ENCODE assay signal across 8 cellular contexts in the genomic region with DNA sequence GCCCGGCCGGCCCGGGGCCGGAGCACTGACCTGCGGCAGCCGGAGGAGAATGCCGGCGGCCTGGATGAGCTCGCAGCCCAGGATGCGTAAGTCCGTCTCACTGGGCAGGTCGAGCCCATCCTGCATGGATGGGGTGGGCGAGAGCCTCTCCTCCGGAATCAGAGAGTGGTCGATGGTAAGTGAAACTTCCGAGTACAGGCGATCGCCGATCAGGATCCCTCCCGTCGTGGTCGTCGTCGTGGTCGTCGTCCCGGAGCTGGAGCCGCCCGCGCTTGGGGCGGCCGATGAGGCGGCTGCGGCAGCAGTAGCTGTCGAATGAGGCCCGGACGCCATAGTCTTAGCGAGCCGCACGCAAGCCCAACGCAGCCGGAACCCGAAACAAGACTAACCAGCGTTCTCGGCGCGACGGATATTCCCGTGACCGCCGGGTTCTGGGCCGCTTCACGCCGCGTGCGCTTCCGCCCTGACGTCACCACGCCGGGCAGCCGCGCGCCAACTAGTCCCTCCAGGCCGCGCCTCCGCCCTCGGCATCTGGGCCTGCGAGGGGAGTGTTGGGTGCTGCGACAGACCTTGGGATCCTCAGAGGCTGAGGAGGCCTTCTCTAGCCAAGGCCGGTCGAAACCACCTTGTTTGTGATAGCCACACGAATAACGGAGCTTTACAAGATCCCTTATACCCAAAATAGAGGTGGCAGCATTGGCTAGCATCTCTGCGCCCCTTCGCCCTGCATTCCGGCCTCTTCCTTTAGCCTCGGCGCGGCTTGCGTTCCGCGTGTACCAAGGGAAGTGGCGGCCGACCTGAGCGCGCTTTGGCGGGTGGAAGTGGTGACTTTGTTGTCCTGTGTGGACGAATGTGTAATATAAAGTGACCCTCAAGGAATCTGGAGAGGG.
DNase-seq lines count a peak whose midpoint lies in the region; ATAC-seq and TF ChIP-seq lines count a peak whose summit lies in the region.

A gene (minus strand): TSS at position 386 of the 890 bp plus-strand sequence. CDS start 53 bp downstream, at position 333.

- H3K4me1 ChIP-seq in BLaER1: peaks cover 63% of the 10 kb centered on the region

- H3K36me3 ChIP-seq in BLaER1: peaks cover 37% of the 10 kb centered on the region

- DNase-seq in NCI-H524 treated with DMSO at 0.1 percent for 48 hours (lab: John Stamatoyannopoulos, UW) (peak; percentile 88), choroid plexus epithelial cell (ENCODE audit: low read depth) (peak; percentile 99), kidney glomerular epithelial cell (lab: John Stamatoyannopoulos, UW) (peak; percentile 84)
- peak; percentile 95 to 96 for DNase-seq in activated CD4-positive, alpha-beta T cell treated with anti-CD3 and anti-CD28 coated beads for 4 hours
- peak; percentile 91 to 94 for DNase-seq in stimulated activated CD4-positive, alpha-beta T cell treated with anti-CD3 and anti-CD28 coated beads, Interleukin-15, amount 100 ng/mL, for 48 hours (ENCODE audit: low read depth in 2 of 2)

- H4K20me1 ChIP-seq in BLaER1: peaks cover 47% of the 10 kb centered on the region

- H3K4me3 ChIP-seq in BLaER1 (peak within 1 kb of the TSS; percentile 96), choroid plexus epithelial cell (ENCODE audit: low read depth, low read length) (peak within 1 kb of the TSS; percentile 93)

- H3K27ac ChIP-seq in BLaER1: peak within 1 kb of the TSS; percentile 99

- TF ChIP-seq CTCF in choroid plexus epithelial cell (conservative IDR thresholded peaks at IDR 0.05; ENCODE audit: low read depth, low read length): no peak

- peak within 1 kb of the TSS; percentile 84 for H3K4me2 ChIP-seq in BLaER1

- no peaks in the 10 kb centered on the region for H3K9me3 ChIP-seq in BLaER1

- H3K9ac ChIP-seq in BLaER1: peak within 1 kb of the TSS; percentile 100

- peak; percentile 90 for ATAC-seq in GM19324 (IDR thresholded peaks at IDR 0.05; ENCODE audit: low FRiP score, unreplicated experiment)
- ATAC-seq in HG03460 (IDR thresholded peaks at IDR 0.05; ENCODE audit: unreplicated experiment): peak; percentile 79

- no peaks in the 10 kb centered on the region for H3K27me3 ChIP-seq in BLaER1

Comparison
In these comparisons a context has a peak if more than half of its experiments do, and no peak if none do; other contexts are left out.
1. Peak in every context shown above with its lines: DNase-seq, ATAC-seq, H3K4me3 ChIP-seq and H3K27ac ChIP-seq.